ENCODE assay signal across 30 cellular contexts in the genomic region with DNA sequence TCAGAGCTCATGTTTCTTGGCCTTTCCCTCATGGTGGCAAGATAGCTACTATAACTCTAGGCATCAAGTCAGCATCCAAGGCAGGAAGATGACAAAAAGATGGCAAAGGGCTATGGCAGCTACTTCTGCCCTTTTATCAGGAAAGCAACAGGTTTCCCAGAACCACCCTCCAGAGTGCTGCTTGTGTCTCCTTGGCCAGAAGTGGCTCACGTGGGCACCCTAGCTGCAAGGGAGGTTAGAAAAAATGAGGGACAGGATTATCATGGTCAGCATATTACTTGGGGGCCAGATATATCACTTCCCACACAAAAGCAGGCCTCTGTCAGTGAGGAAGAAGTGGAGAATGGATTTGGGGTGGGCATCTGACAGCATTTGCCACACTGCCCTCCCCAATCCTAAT. TPM values are rescaled to one million over a fixed set of nuclear protein-coding genes. Genes with fewer than 3 reads are reported as not detected.
DNase-seq lines count a peak whose midpoint lies in the region; ATAC-seq and TF ChIP-seq lines count a peak whose summit lies in the region.
"Had no signal": no experiment of that assay in that cellular context is flagged by ENCODE, and none has a peak within 500 bp of the region (broad histone marks: within the 10 kb centered on the region; RNA-seq: fewer than 3 reads in every experiment).

No MANE protein-coding gene starts in this region.

- H3K4me3 Mint-ChIP-seq in CD4-positive, CD25-positive, alpha-beta regulatory T cell: peak overlapping the region in 2 of 4 donors; percentile 54 to 64
- H3K4me3 Mint-ChIP-seq in CD8-positive, alpha-beta memory T cell: peak overlapping the region in 4 of 7 donors; percentile 35 to 80 (median 66)
- peak overlapping the region; percentile 82 for H3K4me3 Mint-ChIP-seq in activated T-helper 17 cell treated with anti-CD3 and anti-CD28 coated beads, Interleukin-2, amount 50 U/mL, for 72 hours
- H3K4me3 Mint-ChIP-seq: activated CD8-positive, alpha-beta memory T cell treated with anti-CD3 and anti-CD28 coated beads, Interleukin-2, amount 10 ng/mL, durations not matched to agents 7 days and 5 days; activated T-cell treated with anti-CD3 and anti-CD28 coated beads, Interleukin-2, amount 50 U/mL, for 72 hours; GM23338; HFFc6 had no signal

- no peaks in the 10 kb centered on the region for H3K27me3 ChIP-seq in CD4-positive, CD25-positive, alpha-beta regulatory T cell (ENCODE audit: control insufficient read depth, insufficient read depth, low read length)
- no peaks in the 10 kb centered on the region for H3K27me3 ChIP-seq in CD8-positive, alpha-beta memory T cell (ENCODE audit: insufficient read depth, low read length, poor library complexity, severe bottlenecking)
- H3K27me3 ChIP-seq in lower lobe of right lung (ENCODE audit: low read depth) (no peaks in the 10 kb centered on the region), mesenchymal stem cell (ENCODE audit: control insufficient read depth in 1 of 2, insufficient read depth in 1 of 2, low read length in 2 of 2) (peaks cover 0 to 40% of the 10 kb centered on the region in 2 experiments)
- H3K27me3 ChIP-seq: BLaER1 treated with 17β-estradiol and CSF1 and Interleukin-3, amounts not matched to agents 10 nM and 100 nM; left lung; Peyer's patch; right lobe of liver; transverse colon had no signal

- no peak overlapping the region for H2BK5ac ChIP-seq in mesenchymal stem cell (ENCODE audit: low read depth, low read length, poor library complexity, severe bottlenecking)

- intact Hi-C loops in lower lobe of right lung (cut with DNase I): no loop called here

- H3K27ac ChIP-seq in CD4-positive, CD25-positive, alpha-beta regulatory T cell (ENCODE audit: insufficient read depth, low read length, poor library complexity, severe bottlenecking): peak overlapping the region; percentile 87
- H3K27ac ChIP-seq in CD8-positive, alpha-beta memory T cell (ENCODE audit: low read depth, low read length): no peak overlapping the region
- H3K27ac ChIP-seq in lower lobe of right lung (peak overlapping the region; percentile 11), mesenchymal stem cell (ENCODE audit: low read length, poor library complexity, severe bottlenecking) (no peak overlapping the region)
- H3K27ac ChIP-seq: right lobe of liver, transverse colon had no signal

- no peak overlapping the region for H2BK12ac ChIP-seq in mesenchymal stem cell (ENCODE audit: low read length in 2 of 2)

- POLR2A ChIA-PET in CD8-positive, alpha-beta memory T cell (lab: Charles Lee): interaction anchor here (1.0 to 4.3 kb wide), 4 partner anchors 8 to 29 kb away, joined by 3 to 29 read pairs (median 8); partner anchors contain the start of gene VSIR

- H3K18ac ChIP-seq in mesenchymal stem cell (ENCODE audit: low read depth in 1 of 2, low read length in 2 of 2): no peak overlapping the region

- H3K9me3 ChIP-seq in CD4-positive, CD25-positive, alpha-beta regulatory T cell (ENCODE audit: control insufficient read depth in 2 of 2, low read length in 2 of 2): no peaks in the 10 kb centered on the region
- no peaks in the 10 kb centered on the region for H3K9me3 ChIP-seq in CD8-positive, alpha-beta memory T cell (ENCODE audit: low read length)
- H3K9me3 ChIP-seq in lower lobe of right lung: peaks cover 7% of the 10 kb centered on the region
- H3K9me3 ChIP-seq in mesenchymal stem cell (ENCODE audit: control insufficient read depth, low read length): no peaks in the 10 kb centered on the region
- H3K9me3 ChIP-seq: Peyer's patch, right lobe of liver, transverse colon had no signal

- WGBS in mesenchymal stem cell: 88% methylated on average over 1 of the region's 1 CpG

- no peak overlapping the region for H3K9ac ChIP-seq in mesenchymal stem cell (ENCODE audit: low read length)
- H3K9ac ChIP-seq: BLaER1 treated with 17β-estradiol and CSF1 and Interleukin-3, amounts not matched to agents 10 nM and 100 nM had no signal

- CTCF ChIA-PET in CD8-positive, alpha-beta memory T cell (lab: Charles Lee): interaction anchor here (1.1 to 10.4 kb wide), 6 partner anchors 8 to 47 kb away, joined by 3 to 152 read pairs (median 9); partner anchors contain the start of gene VSIR

- DNase-seq in CD4-positive, CD25-positive, alpha-beta regulatory T cell: no peak
- DNase-seq in CD8-positive, alpha-beta memory T cell: no peak
- DNase-seq in lower lobe of right lung: no peak
- no peak for DNase-seq in anterior cingulate cortex (lab: John Stamatoyannopoulos, UW)
- no peak for DNase-seq in globus pallidus (ENCODE audit: low spot score)
- no peak for DNase-seq in mesenchymal stem cell
- DNase-seq: activated CD4-positive, alpha-beta T cell treated with anti-CD3 and anti-CD28 coated beads for 4 hours; activated CD8-positive, alpha-beta memory T cell treated with anti-CD3 and anti-CD28 coated beads, Interleukin-2, amount 10 ng/mL, durations not matched to agents 7 days and 5 days; activated T-cell treated with anti-CD3 and anti-CD28 coated beads, Interleukin-2, amount 50 U/mL, for 72 hours; caudate nucleus; cortex of kidney; DND-41; HFFc6; IMR-90; islet precursor cell; left lung; mesendoderm; NCI-H1048; NCI-H2107; NCI-H345; NCI-H774; Peyer's patch; SHP77 treated with DMSO at 0.1 percent for 48 hours; stimulated activated CD4-positive, alpha-beta T cell treated with anti-CD3 and anti-CD28 coated beads, Interleukin-2, amount 100 ng/mL, for 48 hours; transverse colon had no signal

- no peak overlapping the region for H3K4ac ChIP-seq in mesenchymal stem cell (ENCODE audit: low read depth in 1 of 2, low read length in 2 of 2)

- no peak for TF ChIP-seq CTCF in lower lobe of right lung (IDR thresholded peaks at IDR 0.05)

- no peak overlapping the region for H4K8ac ChIP-seq in mesenchymal stem cell (ENCODE audit: low read length)

- peak overlapping the region; percentile 95 to 98 (median 96) for H3K27ac Mint-ChIP-seq in CD4-positive, CD25-positive, alpha-beta regulatory T cell
- peak overlapping the region; percentile 93 to 99 (median 96) for H3K27ac Mint-ChIP-seq in CD8-positive, alpha-beta memory T cell
- peak overlapping the region; percentile 97 for H3K27ac Mint-ChIP-seq in activated T-helper 17 cell treated with anti-CD3 and anti-CD28 coated beads, Interleukin-2, amount 50 U/mL, for 72 hours
- H3K27ac Mint-ChIP-seq: activated T-cell treated with anti-CD3 and anti-CD28 coated beads, Interleukin-2, amount 50 U/mL, for 72 hours; GM23338; HFFc6; progenitor cell of endocrine pancreas had no signal

- H3K4me1 Mint-ChIP-seq in CD4-positive, CD25-positive, alpha-beta regulatory T cell: peaks cover 26 to 100% (median 74%) of the 10 kb centered on the region in 4 donors
- H3K4me1 Mint-ChIP-seq in CD8-positive, alpha-beta memory T cell: peaks cover 98 to 100% (median 100%) of the 10 kb centered on the region in 3 donors
- peaks cover 74% of the 10 kb centered on the region for H3K4me1 Mint-ChIP-seq in activated T-helper 17 cell treated with anti-CD3 and anti-CD28 coated beads, Interleukin-2, amount 50 U/mL, for 72 hours

- no peak overlapping the region for H2AK5ac ChIP-seq in mesenchymal stem cell (ENCODE audit: low read length, severe bottlenecking)

- no peak overlapping the region for H2BK120ac ChIP-seq in mesenchymal stem cell (ENCODE audit: low read depth, low read length)

- H4K91ac ChIP-seq in mesenchymal stem cell (ENCODE audit: low read length): no peak overlapping the region

- H3K4me1 ChIP-seq in CD4-positive, CD25-positive, alpha-beta regulatory T cell (ENCODE audit: control insufficient read depth, insufficient read depth, low read length, poor library complexity, severe bottlenecking): peaks cover 97% of the 10 kb centered on the region
- H3K4me1 ChIP-seq in CD8-positive, alpha-beta memory T cell (ENCODE audit: insufficient read depth, low read length): peaks cover 100% of the 10 kb centered on the region
- H3K4me1 ChIP-seq in lower lobe of right lung: peaks cover 66% of the 10 kb centered on the region
- no peaks in the 10 kb centered on the region for H3K4me1 ChIP-seq in mesenchymal stem cell (ENCODE audit: control insufficient read depth, insufficient read depth, low read depth, low read length)

- no peaks in the 10 kb centered on the region for H3K36me3 ChIP-seq in CD4-positive, CD25-positive, alpha-beta regulatory T cell (ENCODE audit: control insufficient read depth, insufficient read depth, low read length)
- H3K36me3 ChIP-seq in CD8-positive, alpha-beta memory T cell (ENCODE audit: insufficient read depth, low read length): no peaks in the 10 kb centered on the region
- no peaks in the 10 kb centered on the region for H3K36me3 ChIP-seq in lower lobe of right lung
- H3K36me3 ChIP-seq in mesenchymal stem cell (ENCODE audit: control insufficient read depth in 1 of 2, insufficient read depth in 2 of 2, low read depth in 1 of 2, low read length in 2 of 2): no peaks in the 10 kb centered on the region
- H3K36me3 ChIP-seq: BLaER1 treated with 17β-estradiol and CSF1 and Interleukin-3, amounts not matched to agents 10 nM and 100 nM; left lung; Peyer's patch; right lobe of liver; transverse colon had no signal

- H3K27me3 Mint-ChIP-seq in CD4-positive, CD25-positive, alpha-beta regulatory T cell: no peaks in the 10 kb centered on the region
- no peaks in the 10 kb centered on the region for H3K27me3 Mint-ChIP-seq in CD8-positive, alpha-beta memory T cell
- no peaks in the 10 kb centered on the region for H3K27me3 Mint-ChIP-seq in activated T-helper 17 cell treated with anti-CD3 and anti-CD28 coated beads, Interleukin-2, amount 50 U/mL, for 72 hours
- H3K27me3 Mint-ChIP-seq: activated CD8-positive, alpha-beta memory T cell treated with anti-CD3 and anti-CD28 coated beads, Interleukin-2, amount 10 ng/mL, durations not matched to agents 7 days and 5 days; progenitor cell of endocrine pancreas had no signal

- H2BK15ac ChIP-seq in mesenchymal stem cell (ENCODE audit: low read depth, poor library complexity, severe bottlenecking): no peak overlapping the region

- H3K79me1 ChIP-seq in mesenchymal stem cell (replicated peaks; ENCODE audit: low read length, poor library complexity, severe bottlenecking): no peaks in the 10 kb centered on the region

- no peak overlapping the region for H3K4me3 ChIP-seq in CD4-positive, CD25-positive, alpha-beta regulatory T cell (ENCODE audit: low read depth, low read length)
- peak overlapping the region; percentile 32 for H3K4me3 ChIP-seq in CD8-positive, alpha-beta memory T cell (ENCODE audit: low read length)
- H3K4me3 ChIP-seq in lower lobe of right lung (no peak overlapping the region), mesenchymal stem cell (ENCODE audit: insufficient read depth in 1 of 2, low read depth in 1 of 2, low read length in 2 of 2) (no peak overlapping the region)
- H3K4me3 ChIP-seq: BLaER1 treated with 17β-estradiol and CSF1 and Interleukin-3, amounts not matched to agents 10 nM and 100 nM; GM23338; left lung; Peyer's patch; right lobe of liver; transverse colon had no signal

- H3K9me3 Mint-ChIP-seq in CD4-positive, CD25-positive, alpha-beta regulatory T cell: no peaks in the 10 kb centered on the region
- H3K9me3 Mint-ChIP-seq in CD8-positive, alpha-beta memory T cell: no peaks in the 10 kb centered on the region
- H3K9me3 Mint-ChIP-seq in activated T-helper 17 cell treated with anti-CD3 and anti-CD28 coated beads, Interleukin-2, amount 50 U/mL, for 72 hours: no peaks in the 10 kb centered on the region
- H3K9me3 Mint-ChIP-seq: GM23338, HFFc6 had no signal

- ATAC-seq in CD4-positive, CD25-positive, alpha-beta regulatory T cell (ENCODE audit: low read depth in 2 of 2): no peak
- no peak for ATAC-seq in activated T-helper 17 cell treated with anti-CD3 and anti-CD28 coated beads, Interleukin-2, amount 50 U/mL, for 72 hours (replicated peaks)
- ATAC-seq in lower lobe of right lung: no peak
- ATAC-seq: activated CD8-positive, alpha-beta memory T cell treated with anti-CD3 and anti-CD28 coated beads, Interleukin-2, amount 10 ng/mL, durations not matched to agents 7 days and 5 days; activated T-cell treated with anti-CD3 and anti-CD28 coated beads, Interleukin-2, amount 50 U/mL, for 72 hours; GM23338; left lung; right lobe of liver had no signal

- no peak overlapping the region for H3K23ac ChIP-seq in mesenchymal stem cell (ENCODE audit: low read length in 2 of 2)

- no peak overlapping the region for H3K4me2 ChIP-seq in mesenchymal stem cell (ENCODE audit: low read length, poor library complexity, severe bottlenecking)
- H3K4me2 ChIP-seq: GM23338 had no signal

- H3K14ac ChIP-seq in mesenchymal stem cell (ENCODE audit: low read length in 2 of 2): no peak overlapping the region

- H2AFZ ChIP-seq in mesenchymal stem cell (ENCODE audit: low read depth, low read length): no peak overlapping the region
- H2AFZ ChIP-seq: GM23338 had no signal

- peaks cover 6% of the 10 kb centered on the region for H3K36me3 Mint-ChIP-seq in CD4-positive, CD25-positive, alpha-beta regulatory T cell
- H3K36me3 Mint-ChIP-seq in CD8-positive, alpha-beta memory T cell: peaks cover 0 to 2% (median 0%) of the 10 kb centered on the region in 3 donors
- H3K36me3 Mint-ChIP-seq in activated T-helper 17 cell treated with anti-CD3 and anti-CD28 coated beads, Interleukin-2, amount 50 U/mL, for 72 hours (ENCODE audit: low read depth): peaks cover 24% of the 10 kb centered on the region

RNA-seq across cellular contexts. Expression of gene C10orf105, which starts 24.3 kb away (rescaled TPM):
- 0.52 TPM for total RNA-seq in CD4-positive, CD25-positive, alpha-beta regulatory T cell
- under 1 TPM in 2 of 4 donors, not detected in 2; 0.05 to 0.20 TPM for polyA plus RNA-seq in CD4-positive, CD25-positive, alpha-beta regulatory T cell
- total RNA-seq in CD8-positive, alpha-beta memory T cell: under 1 TPM; 0.04 to 0.11 TPM
- polyA plus RNA-seq in CD8-positive, alpha-beta memory T cell: 0.23 TPM
- 1 to 10 TPM in 1 of 2 donors, under 1 TPM in 1; 0.04 to 1.0 TPM for total RNA-seq in activated T-helper 17 cell treated with anti-CD3 and anti-CD28 coated beads, Interleukin-2, amount 50 U/mL, for 72 hours
- 0.32 TPM for total RNA-seq in lower lobe of right lung
- polyA plus RNA-seq in mesenchymal stem cell (2013, experiment 1 of 2): not detected
- polyA plus RNA-seq in mesenchymal stem cell (2013, experiment 2 of 2): not detected
- total RNA-seq: HFFc6, progenitor cell of endocrine pancreas had no signal
- polyA plus RNA-seq: IMR-90 had no signal

RNA-seq across cellular contexts. Expression of gene VSIR, which starts 29.5 kb away (rescaled TPM):
- 167 TPM for total RNA-seq in CD4-positive, CD25-positive, alpha-beta regulatory T cell
- 100 to 1,000 TPM; 226 to 339 (median 294) TPM for polyA plus RNA-seq in CD4-positive, CD25-positive, alpha-beta regulatory T cell
- total RNA-seq in CD8-positive, alpha-beta memory T cell: 10 to 100 TPM; 59.6 to 61.4 TPM
- 349 TPM for polyA plus RNA-seq in CD8-positive, alpha-beta memory T cell
- 100 to 1,000 TPM in 1 of 2 donors, 10 to 100 TPM in 1; 27.9 to 125 TPM for total RNA-seq in activated T-helper 17 cell treated with anti-CD3 and anti-CD28 coated beads, Interleukin-2, amount 50 U/mL, for 72 hours
- 117 TPM for total RNA-seq in lower lobe of right lung
- 3.3 TPM for polyA plus RNA-seq in mesenchymal stem cell (2013, experiment 1 of 2)
- 3.8 TPM for polyA plus RNA-seq in mesenchymal stem cell (2013, experiment 2 of 2)

Comparison
In these comparisons a context has a peak if more than half of its experiments do, and no peak if none do; other contexts are left out.
1. H3K27ac ChIP-seq: peak in CD4-positive, CD25-positive, alpha-beta regulatory T cell (single experiment) and lower lobe of right lung (single experiment); none in CD8-positive, alpha-beta memory T cell (single experiment) and mesenchymal stem cell (single experiment).
2. Peak in every context shown above with its lines, with median percentiles within 50 percentile points of each other: H3K27ac Mint-ChIP-seq.